ENCODE assay signal across 21 cellular contexts in the genomic region with DNA sequence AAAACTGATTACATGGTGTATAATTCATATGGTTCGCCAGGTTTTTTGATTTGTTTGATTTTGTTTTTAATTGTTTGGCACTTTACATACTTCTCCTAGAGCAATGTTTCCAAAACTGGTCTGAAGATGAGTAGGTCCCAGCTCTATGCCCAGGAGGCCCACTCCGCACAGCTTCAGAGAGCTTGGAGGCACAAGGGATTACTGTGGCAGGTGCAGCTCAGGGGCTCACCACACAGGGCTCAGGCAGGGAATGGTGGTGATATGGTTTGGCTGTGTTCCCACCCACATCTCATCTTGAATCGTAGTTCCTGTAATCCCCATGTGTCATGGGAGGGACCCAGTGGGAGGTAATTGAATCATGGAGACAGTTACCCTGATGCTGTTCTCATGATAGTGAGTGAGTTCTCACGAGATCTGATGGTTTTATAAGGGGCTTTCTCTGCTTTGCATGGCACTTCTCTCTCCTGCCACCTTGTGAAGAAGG.
A peak's percentile ranks its signal among the peaks of the same experiment; 100 is the strongest.
DNase-seq lines count a peak whose midpoint lies in the region; ATAC-seq, FAIRE-seq and TF ChIP-seq lines count a peak whose summit lies in the region.
"Had no signal": no experiment of that assay in that cellular context is flagged by ENCODE, and none has a peak within 500 bp of the region (broad histone marks: within the 10 kb centered on the region; RNA-seq: fewer than 3 reads in every experiment).

No MANE protein-coding gene starts in this region.

- TF ChIP-seq EP300 in A549 (IDR thresholded peaks at IDR 0.05): no peak

- WGBS in A549 (ENCODE audit: missing lambda C conversion rate): 29% methylated on average over 4 of the region's 4 CpGs

- TF ChIP-seq RAD21 in A549 (conservative IDR thresholded peaks at IDR 0.05 in 1 of 2, IDR thresholded peaks at IDR 0.05 in 1 of 2): no peak

- peaks cover 19% of the 10 kb centered on the region; the same call in 2 of the 3 replicates for H3K4me1 ChIP-seq in A549
- H3K4me1 ChIP-seq in BLaER1 treated with 17β-estradiol and CSF1 and Interleukin-3, amounts not matched to agents 10 nM and 100 nM: peaks cover 0 to 14% (median 4%) of the 10 kb centered on the region in 10 experiments; a peak in 9 of 20 replicates
- H3K4me1 ChIP-seq in Panc1 (ENCODE audit: control insufficient read depth, insufficient read depth, low read length): no peaks in the 10 kb centered on the region

- in situ Hi-C loops in Panc1 (cut with HindIII; ENCODE audit: low pct_unique_long_range_greater_than_20kb, low sequenced_read_pairs): no loop called here

- H3K4me3 ChIP-seq in A549 (no peak overlapping the region), Panc1 (ENCODE audit: low read depth in 2 of 2, low read length in 2 of 2) (no peak overlapping the region)
- no peak overlapping the region for H3K4me3 ChIP-seq in BLaER1 treated with 17β-estradiol and CSF1 and Interleukin-3, amounts not matched to agents 10 nM and 100 nM
- H3K4me3 ChIP-seq: GM12878 had no signal

- H3K36me3 ChIP-seq in BLaER1 treated with 17β-estradiol and CSF1 and Interleukin-3, amounts not matched to agents 10 nM and 100 nM: no peaks in the 10 kb centered on the region
- no peaks in the 10 kb centered on the region for H3K36me3 ChIP-seq in Panc1 (ENCODE audit: control insufficient read depth, insufficient read depth, low read length)

- POLR2A ChIA-PET in A549 (lab: Yijun Ruan, JAX) (no interaction called here), Panc1 (lab: Charles Lee) (no interaction called here)

- BruUV-seq in Panc1 (replicated peaks; lab: Mats Ljungman, UMichigan): no TSS peak

- H3K27ac ChIP-seq in A549 (no peak overlapping the region), Panc1 (ENCODE audit: low read length) (no peak overlapping the region)
- no peak overlapping the region for H3K27ac ChIP-seq in BLaER1 treated with 17β-estradiol and CSF1 and Interleukin-3, amounts not matched to agents 10 nM and 100 nM

- TF ChIP-seq CTCF in A549 (IDR thresholded peaks at IDR 0.05): no peak
- TF ChIP-seq CTCF in Panc1 (IDR thresholded peaks at IDR 0.05): no peak

- intact Hi-C loops in Panc1 (cut with micrococcal nuclease; ENCODE audit: unreplicated experiment): no loop called here

- TF ChIP-seq POLR2A in A549 (IDR thresholded peaks at IDR 0.05; ENCODE audit: low read length): no peak

- H3K4me2 ChIP-seq in A549: 0 out of 3 replicates have a peak overlapping the region, but pooled peaks have one; percentile 8
- H3K4me2 ChIP-seq in BLaER1 treated with 17β-estradiol and CSF1 and Interleukin-3, amounts not matched to agents 10 nM and 100 nM: peak overlapping the region in 6 of 11 experiments; percentile 20 to 50 (median 46); a peak in 10 of 22 replicates

- no peak for DNase-seq in A549 (ENCODE audit: low read depth in 1 of 2, low spot score in 1 of 2)
- DNase-seq in NCI-H2107 (lab: John Stamatoyannopoulos, UW): peak; percentile 15
- DNase-seq in Panc1 (ENCODE audit: low read depth, low spot score): peak; percentile 51
- no peak for DNase-seq in HuH-7.5 (ENCODE audit: low spot score)
- no peak for DNase-seq in epidermal melanocyte (ENCODE audit: insufficient read length, low spot score)
- DNase-seq in hypothalamus (lab: John Stamatoyannopoulos, UW): no peak
- DNase-seq: DMS 273 treated with DMSO at 0.1 percent for 48 hours; GOT3; KBM-7; NCI-H1105 treated with DMSO at 0.1 percent for 48 hours; NCI-H187; NCI-H526; NK-92 treated with Interleukin-12 subunit alpha and Interleukin-12 subunit beta, amount 100 ng/mL, for 24 hours; SHP77 treated with DMSO at 0.1 percent for 48 hours; T1000 had no signal

- no peak for FAIRE-seq in A549 (lab: Jason Lieb, UNC)
- FAIRE-seq: GM12878, GM18507 had no signal

- CTCF ChIA-PET in A549 (lab: Yijun Ruan, JAX): interaction anchor here (0.6 to 0.7 kb wide), 2 partner anchors 27 to 165 kb away, joined by 3 read pairs; no protein-coding TSS in a partner anchor
- CTCF ChIA-PET in Panc1 (lab: Charles Lee): no interaction called here

- no peaks in the 10 kb centered on the region for H3K27me3 ChIP-seq in BLaER1 treated with 17β-estradiol and CSF1 and Interleukin-3, amounts not matched to agents 10 nM and 100 nM
- H3K27me3 ChIP-seq in Panc1 (ENCODE audit: control insufficient read depth, insufficient read depth, low read length): no peaks in the 10 kb centered on the region; the same call in 1 of the 2 replicates

- no peaks in the 10 kb centered on the region for H4K20me1 ChIP-seq in BLaER1 treated with 17β-estradiol and CSF1 and Interleukin-3, amounts not matched to agents 10 nM and 100 nM

- H3K9me3 ChIP-seq in A549 (no peaks in the 10 kb centered on the region), Panc1 (ENCODE audit: control insufficient read depth, insufficient read depth, low read depth, low read length) (no peaks in the 10 kb centered on the region)
- H3K9me3 ChIP-seq in BLaER1 treated with 17β-estradiol and CSF1 and Interleukin-3, amounts not matched to agents 10 nM and 100 nM (replicated peaks in 1 of 11): peaks cover 0 to 7% (median 0%) of the 10 kb centered on the region in 11 experiments; a peak in 1 of 22 replicates

- ATAC-seq in A549 (0 out of 6 replicates have a peak, but pooled peaks of 1 of the 2 experiments have one; percentile 40), Panc1 (no peak), HG03432 (IDR thresholded peaks at IDR 0.05; ENCODE audit: unreplicated experiment) (no peak)
- ATAC-seq: GM12878, HCT116, SK-N-SH treated with all-trans-retinoic acid at 6 μM for 48 hours had no signal

- H3K9ac ChIP-seq in BLaER1 treated with 17β-estradiol and CSF1 and Interleukin-3, amounts not matched to agents 10 nM and 100 nM: no peak overlapping the region

TF ChIP-seq in A549, 52 proteins besides CTCF, POLR2A, EP300 and RAD21:
- TF ChIP-seq NR3C1 (IDR thresholded peaks at IDR 0.05) (no peak), BHLHE40 (IDR thresholded peaks at IDR 0.05; ENCODE audit: low read depth, low read length) (no peak), CEBPB (IDR thresholded peaks at IDR 0.05) (no peak), MAX (IDR thresholded peaks at IDR 0.05) (no peak), POLR2AphosphoS2 (conservative IDR thresholded peaks at IDR 0.05; ENCODE audit: low read length) (no peak), EHF (CRISPR knock-in tag; IDR thresholded peaks at IDR 0.05) (no peak), SMC3 (IDR thresholded peaks at IDR 0.05) (no peak), NPAS2 (CRISPR knock-in tag; IDR thresholded peaks at IDR 0.05; ENCODE audit: borderline replicate concordance) (no peak)
- TF ChIP-seq, protein P1, sequence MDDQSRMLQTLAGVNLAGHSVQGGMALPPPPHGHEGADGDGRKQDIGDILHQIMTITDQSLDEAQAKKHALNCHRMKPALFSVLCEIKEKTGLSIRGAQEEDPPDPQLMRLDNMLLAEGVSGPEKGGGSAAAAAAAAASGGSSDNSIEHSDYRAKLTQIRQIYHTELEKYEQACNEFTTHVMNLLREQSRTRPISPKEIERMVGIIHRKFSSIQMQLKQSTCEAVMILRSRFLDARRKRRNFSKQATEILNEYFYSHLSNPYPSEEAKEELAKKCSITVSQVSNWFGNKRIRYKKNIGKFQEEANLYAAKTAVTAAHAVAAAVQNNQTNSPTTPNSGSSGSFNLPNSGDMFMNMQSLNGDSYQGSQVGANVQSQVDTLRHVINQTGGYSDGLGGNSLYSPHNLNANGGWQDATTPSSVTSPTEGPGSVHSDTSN (IDR thresholded peaks at IDR 0.05): no peak
- TF ChIP-seq, protein P2, sequence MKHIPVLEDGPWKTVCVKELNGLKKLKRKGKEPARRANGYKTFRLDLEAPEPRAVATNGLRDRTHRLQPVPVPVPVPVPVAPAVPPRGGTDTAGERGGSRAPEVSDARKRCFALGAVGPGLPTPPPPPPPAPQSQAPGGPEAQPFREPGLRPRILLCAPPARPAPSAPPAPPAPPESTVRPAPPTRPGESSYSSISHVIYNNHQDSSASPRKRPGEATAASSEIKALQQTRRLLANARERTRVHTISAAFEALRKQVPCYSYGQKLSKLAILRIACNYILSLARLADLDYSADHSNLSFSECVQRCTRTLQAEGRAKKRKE (CRISPR knock-in tag; IDR thresholded peaks at IDR 0.05; ENCODE audit: low read depth): no peak

Comparison
In these comparisons a context has a peak if more than half of its experiments do, and no peak if none do; other contexts are left out.
1. DNase-seq: peak in NCI-H2107 (single experiment) and Panc1 (single experiment); none in A549 (0 of 2), HuH-7.5 (single experiment), epidermal melanocyte (single experiment) and hypothalamus (0 of 51).